12 cellular contexts compared by ENCODE assay signal in genomic region chr12:26867084-26867483, GRCh38.
DNase-seq lines count a peak whose midpoint lies in the region; ATAC-seq and TF ChIP-seq lines count a peak whose summit lies in the region.
"Had no signal": no experiment of that assay in that cellular context is flagged by ENCODE, and none has a peak within 500 bp of the region (broad histone marks: within the 10 kb centered on the region; RNA-seq: fewer than 3 reads in every experiment).

No MANE protein-coding gene starts in this region.

- TF ChIP-seq CTCF in Loucy (conservative IDR thresholded peaks at IDR 0.05; ENCODE audit: low read length): no peak

- peak overlapping the region; percentile 61 for H3K4me3 ChIP-seq in Loucy (ENCODE audit: low read length, poor library complexity, severe bottlenecking)
- no peak overlapping the region for H3K4me3 ChIP-seq in effector memory CD4-positive, alpha-beta T cell (ENCODE audit: insufficient read depth, low read depth, low read length, poor library complexity, severe bottlenecking)
- H3K4me3 ChIP-seq: colonic mucosa had no signal

- H3K4me2 ChIP-seq in Loucy (ENCODE audit: low read depth, low read length, poor library complexity, severe bottlenecking): peak overlapping the region; percentile 74

- no peaks in the 10 kb centered on the region for H3K36me3 Mint-ChIP-seq in stimulated activated effector memory CD8-positive, alpha-beta T cell treated with anti-CD3 and anti-CD28 coated beads, Interleukin-12 subunit alpha, Interleukin-12 subunit beta, amount 100 ng/mL, for 72 hours

- peak overlapping the region; percentile 63 for H3K9ac ChIP-seq in Loucy (ENCODE audit: low read depth, low read length, poor library complexity, severe bottlenecking)

- no peaks in the 10 kb centered on the region for H3K36me3 ChIP-seq in Loucy (ENCODE audit: insufficient read depth, low read length)
- no peaks in the 10 kb centered on the region for H3K36me3 ChIP-seq in effector memory CD4-positive, alpha-beta T cell (ENCODE audit: control insufficient read depth, insufficient read depth, low read length)
- H3K36me3 ChIP-seq: colonic mucosa had no signal

- peaks cover 56% of the 10 kb centered on the region for H3K4me1 ChIP-seq in Loucy (ENCODE audit: insufficient read depth, low read length, poor library complexity, severe bottlenecking)
- H3K4me1 ChIP-seq in effector memory CD4-positive, alpha-beta T cell (ENCODE audit: control insufficient read depth, insufficient read depth, low read length, poor library complexity, severe bottlenecking): peaks cover 4% of the 10 kb centered on the region

- H2AFZ ChIP-seq in Loucy (ENCODE audit: low read length): no peak overlapping the region; the same call in 1 of the 2 replicates

- H3F3A ChIP-seq in Loucy (ENCODE audit: low read depth): peaks cover 14% of the 10 kb centered on the region; the same call in 1 of the 2 replicates

- DNase-seq in SKM-1 treated with dmso at 0.1 percent for 144 hours (lab: John Stamatoyannopoulos, UW; ENCODE audit: unreplicated experiment) (peak; percentile 25), SKM-1 (lab: John Stamatoyannopoulos, UW; ENCODE audit: unreplicated experiment) (no peak), hypothalamus (lab: John Stamatoyannopoulos, UW) (no peak)
- peak in 1 of 2 donors; percentile 42 for DNase-seq in stimulated activated effector memory CD8-positive, alpha-beta T cell treated with anti-CD3 and anti-CD28 coated beads, Interleukin-12 subunit alpha, Interleukin-12 subunit beta, amount 100 ng/mL, for 72 hours (ENCODE audit: low spot score in 2 of 2)
- DNase-seq in effector memory CD4-positive, alpha-beta T cell: no peak
- no peak for DNase-seq in activated effector memory CD4-positive, alpha-beta T cell treated with anti-CD3 and anti-CD28 coated beads, Interleukin-2, amount 50 U/mL, for 16 hours
- DNase-seq: activated CD4-positive, alpha-beta T cell treated with anti-CD3 and anti-CD28 coated beads, Interleukin-2, amount 50 U/mL, for 1 hour; colonic mucosa; NCI-H2107 had no signal

- peaks cover 10% of the 10 kb centered on the region for H3K4me1 Mint-ChIP-seq in stimulated activated effector memory CD8-positive, alpha-beta T cell treated with anti-CD3 and anti-CD28 coated beads, Interleukin-12 subunit alpha, Interleukin-12 subunit beta, amount 100 ng/mL, for 72 hours

- H4K20me1 ChIP-seq in Loucy (ENCODE audit: insufficient read depth, low read length, poor library complexity, severe bottlenecking): no peaks in the 10 kb centered on the region

- H3K9me2 ChIP-seq in Loucy (replicated peaks; ENCODE audit: low read depth, low read length): no peaks in the 10 kb centered on the region

- H3K4me3 Mint-ChIP-seq in stimulated activated effector memory CD8-positive, alpha-beta T cell treated with anti-CD3 and anti-CD28 coated beads, Interleukin-12 subunit alpha, Interleukin-12 subunit beta, amount 100 ng/mL, for 72 hours: no peak overlapping the region

- H3K9me3 ChIP-seq in Loucy (ENCODE audit: insufficient read depth, low read depth, low read length): no peaks in the 10 kb centered on the region
- H3K9me3 ChIP-seq in effector memory CD4-positive, alpha-beta T cell (ENCODE audit: control insufficient read depth, low read length): no peaks in the 10 kb centered on the region
- H3K9me3 ChIP-seq: colonic mucosa had no signal

- no peaks in the 10 kb centered on the region for H3K27me3 ChIP-seq in Loucy (ENCODE audit: insufficient read depth, low read length, poor library complexity, severe bottlenecking)
- H3K27me3 ChIP-seq in effector memory CD4-positive, alpha-beta T cell (replicated peaks; ENCODE audit: control insufficient read depth, insufficient read depth, low read length, poor library complexity, severe bottlenecking): no peaks in the 10 kb centered on the region
- H3K27me3 ChIP-seq: colonic mucosa had no signal

- peak; percentile 80 for ATAC-seq in HG02678 (IDR thresholded peaks at IDR 0.05; ENCODE audit: unreplicated experiment)
- ATAC-seq in stimulated activated effector memory CD8-positive, alpha-beta T cell treated with anti-CD3 and anti-CD28 coated beads, Interleukin-12 subunit alpha, Interleukin-12 subunit beta, amount 100 ng/mL, for 72 hours: peak; percentile 76
- ATAC-seq: sciatic nerve had no signal

- H3K27ac ChIP-seq in effector memory CD4-positive, alpha-beta T cell (ENCODE audit: insufficient read depth, low read length, poor library complexity, severe bottlenecking): no peak overlapping the region
- H3K27ac ChIP-seq: colonic mucosa had no signal

- no peak overlapping the region for H3K27ac Mint-ChIP-seq in stimulated activated effector memory CD8-positive, alpha-beta T cell treated with anti-CD3 and anti-CD28 coated beads, Interleukin-12 subunit alpha, Interleukin-12 subunit beta, amount 100 ng/mL, for 72 hours

- no peaks in the 10 kb centered on the region for H3K9me3 Mint-ChIP-seq in stimulated activated effector memory CD8-positive, alpha-beta T cell treated with anti-CD3 and anti-CD28 coated beads, Interleukin-12 subunit alpha, Interleukin-12 subunit beta, amount 100 ng/mL, for 72 hours

- H3K79me2 ChIP-seq in Loucy (ENCODE audit: insufficient read depth, low read length): no peaks in the 10 kb centered on the region
